28 cellular contexts compared by ENCODE assay signal in genomic region chr4:119744580-119744979, GRCh38.
DNase-seq lines count a peak whose midpoint lies in the region; ATAC-seq, FAIRE-seq and TF ChIP-seq lines count a peak whose summit lies in the region.
"Had no signal": no experiment of that assay in that cellular context is flagged by ENCODE, and none has a peak within 500 bp of the region (broad histone marks: within the 10 kb centered on the region; RNA-seq: fewer than 3 reads in every experiment).

No MANE protein-coding gene starts in this region.

- H3K4me2 ChIP-seq in astrocyte (ENCODE audit: low read length) (no peak overlapping the region), neural progenitor cell (no peak overlapping the region)

- no peaks in the 10 kb centered on the region for H3K36me3 Mint-ChIP-seq in astrocyte (ENCODE audit: low read depth, unreplicated experiment)
- no peaks in the 10 kb centered on the region for H3K36me3 Mint-ChIP-seq in neural progenitor cell
- H3K36me3 Mint-ChIP-seq: CD14-positive monocyte; CD8-positive, alpha-beta memory T cell had no signal

- no peaks in the 10 kb centered on the region for H3K27me3 ChIP-seq in MG63
- no peaks in the 10 kb centered on the region for H3K27me3 ChIP-seq in astrocyte (ENCODE audit: insufficient read depth, low read length)
- H3K27me3 ChIP-seq in neural progenitor cell = no peaks in the 10 kb centered on the region
- no peaks in the 10 kb centered on the region for H3K27me3 ChIP-seq in Peyer's patch
- H3K27me3 ChIP-seq: BE2C had no signal

- H3K9ac ChIP-seq in astrocyte (ENCODE audit: low read length) (no peak overlapping the region), neural progenitor cell (no peak overlapping the region)

- H3K4me1 Mint-ChIP-seq in astrocyte (ENCODE audit: low read depth, unreplicated experiment) (no peaks in the 10 kb centered on the region), neural progenitor cell (peaks cover 5% of the 10 kb centered on the region)
- H3K4me1 Mint-ChIP-seq: CD14-positive monocyte; CD8-positive, alpha-beta memory T cell had no signal

- H3K27ac Mint-ChIP-seq in astrocyte (ENCODE audit: unreplicated experiment) (no peak overlapping the region), neural progenitor cell (peak overlapping the region; percentile 55)
- H3K27ac Mint-ChIP-seq: CD14-positive monocyte; CD8-positive, alpha-beta memory T cell; T-helper 17 cell had no signal

- H3F3A ChIP-seq in neural progenitor cell (ENCODE audit: low read depth) = no peaks in the 10 kb centered on the region

- H3K9me3 Mint-ChIP-seq in astrocyte (ENCODE audit: unreplicated experiment) (no peaks in the 10 kb centered on the region), neural progenitor cell (no peaks in the 10 kb centered on the region)

- no peak for TF ChIP-seq POLR2A in Peyer's patch (IDR thresholded peaks at IDR 0.05)

- no peaks in the 10 kb centered on the region for H3K79me2 ChIP-seq in astrocyte (ENCODE audit: insufficient read depth, low read length)
- H3K79me2 ChIP-seq in neural progenitor cell (ENCODE audit: low read depth) = no peaks in the 10 kb centered on the region

- no peaks in the 10 kb centered on the region for H4K20me1 ChIP-seq in astrocyte (ENCODE audit: insufficient read depth, low read length)
- H4K20me1 ChIP-seq in neural progenitor cell (ENCODE audit: low read depth) = no peaks in the 10 kb centered on the region

- no peaks in the 10 kb centered on the region for H3K36me3 ChIP-seq in MG63
- H3K36me3 ChIP-seq in astrocyte (ENCODE audit: insufficient read depth, low read length) = no peaks in the 10 kb centered on the region
- H3K36me3 ChIP-seq in neural progenitor cell = no peaks in the 10 kb centered on the region
- H3K36me3 ChIP-seq in Peyer's patch = no peaks in the 10 kb centered on the region
- H3K36me3 ChIP-seq: BE2C had no signal

- H3K27ac ChIP-seq in astrocyte (ENCODE audit: low read depth, low read length) = no peak overlapping the region
- no peak overlapping the region for H3K27ac ChIP-seq in neural progenitor cell
- H3K27ac ChIP-seq in Peyer's patch = no peak overlapping the region
- H3K27ac ChIP-seq: 22Rv1, SK-N-MC had no signal

- FAIRE-seq in astrocyte (lab: Jason Lieb, UNC) = no peak
- FAIRE-seq: G401.6, GM12878, GM19239, H54 had no signal

- H3K27me3 Mint-ChIP-seq in astrocyte (ENCODE audit: low read depth, unreplicated experiment) = peaks cover 2% of the 10 kb centered on the region
- H3K27me3 Mint-ChIP-seq in neural progenitor cell (ENCODE audit: insufficient read depth, low read depth) = peaks cover 5% of the 10 kb centered on the region

- H3K4me3 ChIP-seq in MG63 = no peak overlapping the region
- H3K4me3 ChIP-seq in astrocyte (ENCODE audit: insufficient read depth, low read depth, low read length) = no peak overlapping the region
- H3K4me3 ChIP-seq in neural progenitor cell = no peak overlapping the region
- no peak overlapping the region for H3K4me3 ChIP-seq in Peyer's patch
- H3K4me3 ChIP-seq: GM12878, SK-N-MC had no signal

- H3K9me3 ChIP-seq in MG63 = no peaks in the 10 kb centered on the region
- no peaks in the 10 kb centered on the region for H3K9me3 ChIP-seq in astrocyte (ENCODE audit: insufficient read depth, low read depth, low read length)
- H3K9me3 ChIP-seq in neural progenitor cell (ENCODE audit: low read depth) = no peaks in the 10 kb centered on the region
- H3K9me3 ChIP-seq in Peyer's patch = no peaks in the 10 kb centered on the region
- H3K9me3 ChIP-seq: BE2C had no signal

- TF ChIP-seq CTCF in astrocyte (IDR thresholded peaks at IDR 0.05; ENCODE audit: insufficient read depth, low read depth, low read length) = no peak
- no peak for TF ChIP-seq CTCF in neural progenitor cell (IDR thresholded peaks at IDR 0.05)
- TF ChIP-seq CTCF in Peyer's patch (IDR thresholded peaks at IDR 0.05) = no peak

- DNase-seq in DMS53 (lab: John Stamatoyannopoulos, UW) (peak; percentile 57), DMS53 treated with DMSO at 0.1 percent for 48 hours (lab: John Stamatoyannopoulos, UW; ENCODE audit: unreplicated experiment) (no peak), MG63 (peak; percentile 51), astrocyte (ENCODE audit: low read depth) (no peak), neural progenitor cell (ENCODE audit: low spot score) (no peak), Peyer's patch (no peak)
- DNase-seq: ACHN; BE2C; CD8-positive, alpha-beta memory T cell; DMS 273 treated with DMSO at 0.1 percent for 48 hours; DND-41; Karpas-422; MV-4-11; NCI-H1105; NCI-H2029; NCI-H446; NCI-H524 treated with DMSO at 0.1 percent for 48 hours; SIG-M5; T-helper 17 cell had no signal

- H3K4me1 ChIP-seq in astrocyte (ENCODE audit: insufficient read depth, low read length) (no peaks in the 10 kb centered on the region), neural progenitor cell (no peaks in the 10 kb centered on the region), Peyer's patch (no peaks in the 10 kb centered on the region)
- H3K4me1 ChIP-seq: BE2C had no signal

- ATAC-seq in GM18858 (IDR thresholded peaks at IDR 0.05; ENCODE audit: unreplicated experiment) = no peak
- no peak for ATAC-seq in GM18868 (IDR thresholded peaks at IDR 0.05; ENCODE audit: unreplicated experiment)
- ATAC-seq: GM12878, T-helper 17 cell had no signal

- H3K4me3 Mint-ChIP-seq in astrocyte (ENCODE audit: unreplicated experiment) (no peak overlapping the region), neural progenitor cell (no peak overlapping the region)
- H3K4me3 Mint-ChIP-seq: CD14-positive monocyte; CD8-positive, alpha-beta memory T cell; T-helper 17 cell had no signal

- peak overlapping the region; percentile 59 for H2AFZ ChIP-seq in astrocyte (ENCODE audit: low read depth, low read length)
- no peak overlapping the region for H2AFZ ChIP-seq in neural progenitor cell (replicated peaks)

Comparison
In these comparisons a context has a peak if more than half of its experiments do, and no peak if none do; other contexts are left out.
1. DNase-seq: peak in DMS53 (single experiment) and MG63 (single experiment); none in DMS53 treated with DMSO at 0.1 percent for 48 hours (single experiment), astrocyte (single experiment), neural progenitor cell (single experiment) and Peyer's patch (0 of 3).